16 cellular contexts compared by ENCODE assay signal in the genomic region with DNA sequence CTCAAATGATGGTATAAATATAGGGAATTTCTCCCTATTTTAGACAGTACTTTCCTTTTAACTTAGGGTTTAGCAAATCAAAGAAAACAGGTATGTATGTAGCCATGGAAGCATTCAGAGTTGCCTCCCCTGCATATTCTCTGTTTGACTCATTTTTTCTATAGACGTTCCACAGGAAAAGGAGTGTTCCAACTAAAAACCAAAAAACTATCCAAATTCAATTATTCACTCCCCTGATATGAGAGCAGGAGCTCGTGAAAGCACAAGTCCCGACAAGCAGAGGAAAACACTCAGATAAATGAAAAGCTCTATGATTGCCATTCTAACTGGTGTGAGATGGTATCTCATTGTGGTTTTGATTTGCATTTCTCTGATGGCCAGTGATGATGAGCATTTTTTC.
"Had no signal": no experiment of that assay in that cellular context is flagged by ENCODE, and none has a peak within 500 bp of the region (broad histone marks: within the 10 kb centered on the region; RNA-seq: fewer than 3 reads in every experiment).

No MANE protein-coding gene starts in this region.

- DNase-seq: activated B cell treated with CpG ODN at 0.5 μM for 24 hours; activated CD4-positive, alpha-beta T cell treated with anti-CD3 and anti-CD28 coated beads, Interleukin-2, amount 10 ng/mL, durations not matched to agents 24 days and 14 days; activated naive CD4-positive, alpha-beta T cell treated with anti-CD3 and anti-CD28 coated beads for 36 hours; activated T-cell treated with anti-CD3 and anti-CD28 coated beads for 4 hours; endodermal cell; foreskin melanocyte; heart right ventricle; islet precursor cell; left lung; mesenchymal stem cell; nucleus accumbens; sigmoid colon; stimulated activated CD4-positive, alpha-beta T cell treated with anti-CD3 and anti-CD28 coated beads, Interleukin-12 subunit alpha, Interleukin-12 subunit beta, amount 100 ng/mL, for 4 hours; stimulated activated naive CD8-positive, alpha-beta T cell treated with anti-CD3 and anti-CD28 coated beads, Interleukin-15, Interleukin-2, amounts not matched to agents 100 U/mL and 50 U/mL, for 24 hours; upper lobe of right lung had no signal

- H3K4me3 ChIP-seq: esophagus muscularis mucosa, heart right ventricle, left lung, sigmoid colon, upper lobe of right lung had no signal
